ENCODE assay signal across 13 cellular contexts in the genomic region with DNA sequence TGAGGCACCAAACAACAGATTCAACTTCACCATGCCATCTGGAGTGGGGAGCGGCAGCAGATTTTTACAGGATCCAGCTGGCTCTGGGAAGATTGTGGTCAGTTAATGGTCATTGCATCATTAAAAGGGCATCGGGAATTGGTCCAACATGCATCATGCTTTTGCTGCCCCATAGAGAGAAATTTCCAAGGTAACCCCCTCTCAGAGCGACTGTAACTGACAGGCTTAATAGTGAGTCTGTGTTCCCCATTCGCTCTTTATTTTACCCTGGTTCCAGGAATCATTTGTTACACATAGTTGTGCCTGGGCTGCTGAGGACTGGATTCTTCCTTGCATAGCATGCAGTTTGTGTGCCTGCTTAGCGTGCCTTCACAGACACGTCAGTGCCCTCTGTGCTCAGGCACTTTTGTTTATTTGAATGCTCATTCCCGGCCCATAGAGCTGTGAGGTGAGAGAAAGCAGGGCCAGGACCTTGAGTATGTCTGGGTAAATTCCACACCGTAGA. TPM values are rescaled to one million over a fixed set of nuclear protein-coding genes. Genes with fewer than 3 reads are reported as not detected.
DNase-seq lines count a peak whose midpoint lies in the region; ATAC-seq and TF ChIP-seq lines count a peak whose summit lies in the region.
"Had no signal": no experiment of that assay in that cellular context is flagged by ENCODE, and none has a peak within 500 bp of the region (broad histone marks: within the 10 kb centered on the region; RNA-seq: fewer than 3 reads in every experiment).

No MANE protein-coding gene starts in this region.

- TF ChIP-seq CTCF in AG09309 (IDR thresholded peaks at IDR 0.05; ENCODE audit: control insufficient read depth, insufficient read depth, low read depth, low read length, missing control alignments) (no peak), choroid plexus epithelial cell (conservative IDR thresholded peaks at IDR 0.05; ENCODE audit: low read depth, low read length) (no peak)

- ATAC-seq in HG03378 (IDR thresholded peaks at IDR 0.05; ENCODE audit: unreplicated experiment) (no peak), HG02588 (IDR thresholded peaks at IDR 0.05; ENCODE audit: unreplicated experiment) (no peak)
- no peak for ATAC-seq in stimulated activated effector memory CD8-positive, alpha-beta T cell treated with anti-CD3 and anti-CD28 coated beads, Interleukin-12 subunit alpha, Interleukin-12 subunit beta, amount 100 ng/mL, for 72 hours
- ATAC-seq: activated CD8-positive, alpha-beta T cell treated with anti-CD3 and anti-CD28 coated beads for 36 hours; gastrocnemius medialis; left lobe of liver had no signal

- peak; percentile 90 for DNase-seq in AG09309 (ENCODE audit: low read depth)
- peak; percentile 54 for DNase-seq in HT1080 (ENCODE audit: low read depth)
- peak; percentile 59 for DNase-seq in choroid plexus epithelial cell (ENCODE audit: low read depth)
- peak; percentile 34 for DNase-seq in mucosa of gallbladder (ENCODE audit: low spot score)
- no peak for DNase-seq in KG1 (lab: John Stamatoyannopoulos, UW)
- no peak for DNase-seq in stimulated activated effector memory CD8-positive, alpha-beta T cell treated with anti-CD3 and anti-CD28 coated beads, Interleukin-12 subunit alpha, Interleukin-12 subunit beta, amount 100 ng/mL, for 72 hours (ENCODE audit: low spot score in 2 of 2)
- DNase-seq: activated CD8-positive, alpha-beta T cell treated with anti-CD3 and anti-CD28 coated beads for 36 hours; gastrocnemius medialis; NCI-H510A treated with DMSO at 0.1 percent for 48 hours; RPMI8226 had no signal

- H3K4me3 ChIP-seq in AG09309 (ENCODE audit: control insufficient read depth, low read depth, low read length) (no peak overlapping the region), choroid plexus epithelial cell (ENCODE audit: low read depth, low read length) (no peak overlapping the region)
- H3K4me3 ChIP-seq: gastrocnemius medialis had no signal

- H3K36me3 Mint-ChIP-seq in stimulated activated effector memory CD8-positive, alpha-beta T cell treated with anti-CD3 and anti-CD28 coated beads, Interleukin-12 subunit alpha, Interleukin-12 subunit beta, amount 100 ng/mL, for 72 hours = no peaks in the 10 kb centered on the region

- H3K27ac Mint-ChIP-seq in stimulated activated effector memory CD8-positive, alpha-beta T cell treated with anti-CD3 and anti-CD28 coated beads, Interleukin-12 subunit alpha, Interleukin-12 subunit beta, amount 100 ng/mL, for 72 hours = no peak overlapping the region
- H3K27ac Mint-ChIP-seq: activated CD8-positive, alpha-beta T cell treated with anti-CD3 and anti-CD28 coated beads for 36 hours had no signal

- peaks cover 10% of the 10 kb centered on the region for H3K4me1 Mint-ChIP-seq in stimulated activated effector memory CD8-positive, alpha-beta T cell treated with anti-CD3 and anti-CD28 coated beads, Interleukin-12 subunit alpha, Interleukin-12 subunit beta, amount 100 ng/mL, for 72 hours

- no peak overlapping the region for H3K4me3 Mint-ChIP-seq in stimulated activated effector memory CD8-positive, alpha-beta T cell treated with anti-CD3 and anti-CD28 coated beads, Interleukin-12 subunit alpha, Interleukin-12 subunit beta, amount 100 ng/mL, for 72 hours
- H3K4me3 Mint-ChIP-seq: activated CD8-positive, alpha-beta T cell treated with anti-CD3 and anti-CD28 coated beads for 36 hours had no signal

- no peaks in the 10 kb centered on the region for H3K9me3 Mint-ChIP-seq in stimulated activated effector memory CD8-positive, alpha-beta T cell treated with anti-CD3 and anti-CD28 coated beads, Interleukin-12 subunit alpha, Interleukin-12 subunit beta, amount 100 ng/mL, for 72 hours

RNA-seq across cellular contexts. Expression of a gene that starts 49.9 kb away (rescaled TPM):
- 5.0 and 5.4 TPM in 2 replicates for total RNA-seq in HT1080 (2014; rRNA removed; shearing (Covaris generic))
- 1.1 and 2.3 TPM in 2 replicates for polyA plus RNA-seq in HT1080 (2015; cell fraction: cytosol; rRNA removed)
- polyA plus RNA-seq in HT1080 (2015; cell fraction: nucleus; rRNA removed) = 3.4 and 4.7 TPM in 2 replicates
- 3.1 TPM for total RNA-seq in mucosa of gallbladder

Comparison
In these comparisons a context has a peak if more than half of its experiments do, and no peak if none do; other contexts are left out.
1. DNase-seq: peak in AG09309 (single experiment), HT1080 (single experiment), choroid plexus epithelial cell (single experiment) and mucosa of gallbladder (single experiment); none in KG1 (single experiment) and stimulated activated effector memory CD8-positive, alpha-beta T cell treated with anti-CD3 and anti-CD28 coated beads, Interleukin-12 subunit alpha, Interleukin-12 subunit beta, amount 100 ng/mL, for 72 hours (0 of 2).